40 cellular contexts compared by ENCODE assay signal in genomic region chr16:51262428-51262827, GRCh38.
"Had no signal": no experiment of that assay in that cellular context is flagged by ENCODE, and none has a peak within 500 bp of the region (broad histone marks: within the 10 kb centered on the region; RNA-seq: fewer than 3 reads in every experiment).

No MANE protein-coding gene starts in this region.

- DNase-seq: activated effector memory CD4-positive, alpha-beta T cell treated with anti-CD3 and anti-CD28 coated beads, Interleukin-2, amount 50 U/mL, for 16 hours; activated effector memory CD4-positive, alpha-beta T cell treated with Interleukin-2 at 50 U/mL for 16 hours; activated gamma-delta T cell; activated gamma-delta T cell treated with Interleukin-2 at 50 U/mL for 16 hours; activated naive CD4-positive, alpha-beta T cell; activated naive CD4-positive, alpha-beta T cell treated with anti-CD3 and anti-CD28 coated beads for 36 hours; activated naive CD4-positive, alpha-beta T cell treated with anti-CD3 and anti-CD28 coated beads, Interleukin-2, amount 10 ng/mL, durations not matched to agents 7 days and 5 days; activated naive CD4-positive, alpha-beta T cell treated with anti-CD3 and anti-CD28 coated beads, Interleukin-2, amount 50 U/mL, for 16 hours; activated naive CD4-positive, alpha-beta T cell treated with Interleukin-2 at 50 U/mL for 16 hours; activated naive CD8-positive, alpha-beta T cell treated with anti-CD3 and anti-CD28 coated beads for 36 hours; activated naive CD8-positive, alpha-beta T cell treated with anti-CD3 and anti-CD28 coated beads, Interleukin-2, amount 10 ng/mL, durations not matched to agents 7 days and 5 days; activated naive CD8-positive, alpha-beta T cell treated with anti-CD3 and anti-CD28 coated beads, Interleukin-2, amount 50 U/mL, for 24 hours; activated T-cell treated with anti-CD3 and anti-CD28 coated beads, Interleukin-2, amount 50 U/mL, for 1 hour; activated T-cell treated with anti-CD3 and anti-CD28 coated beads, Interleukin-2, amount 50 U/mL, for 24 hours; activated T-cell treated with anti-CD3 and anti-CD28 coated beads, Interleukin-2, amount 50 U/mL, for 4 hours; activated T-cell treated with anti-CD3 and anti-CD28 coated beads, Interleukin-2, amount 50 U/mL, for 48 hours; activated T-cell treated with anti-CD3 and anti-CD28 coated beads, Interleukin-2, amount 50 U/mL, for 72 hours; adrenal gland; amniotic stem cell; amygdala; anterior cingulate cortex; aorta; body of pancreas; brain microvascular endothelial cell; caudate nucleus; central memory CD4-positive, alpha-beta T cell; cerebellar nuclear complex had no signal

- FAIRE-seq: astrocyte, bronchial epithelial cell had no signal

- H3K36me3 Mint-ChIP-seq: activated naive CD4-positive, alpha-beta T cell treated with anti-CD3 and anti-CD28 coated beads, Interleukin-2, amount 10 ng/mL, durations not matched to agents 7 days and 5 days; activated naive CD4-positive, alpha-beta T cell treated with anti-CD3 and anti-CD28 coated beads, Interleukin-2, amount 50 U/mL, for 24 hours; activated naive CD4-positive, alpha-beta T cell treated with anti-CD3 and anti-CD28 coated beads, Interleukin-2, amount 50 U/mL, for 72 hours; activated naive CD8-positive, alpha-beta T cell; activated naive CD8-positive, alpha-beta T cell treated with anti-CD3 and anti-CD28 coated beads for 36 hours; activated naive CD8-positive, alpha-beta T cell treated with anti-CD3 and anti-CD28 coated beads, Interleukin-2, amount 10 ng/mL, durations not matched to agents 7 days and 5 days; brain had no signal

- H3K4me3 Mint-ChIP-seq: activated naive CD4-positive, alpha-beta T cell treated with anti-CD3 and anti-CD28 coated beads for 36 hours; activated naive CD4-positive, alpha-beta T cell treated with anti-CD3 and anti-CD28 coated beads, Interleukin-2, amount 10 ng/mL, durations not matched to agents 7 days and 5 days; activated naive CD4-positive, alpha-beta T cell treated with anti-CD3 and anti-CD28 coated beads, Interleukin-2, amount 50 U/mL, for 24 hours; activated naive CD8-positive, alpha-beta T cell; activated naive CD8-positive, alpha-beta T cell treated with anti-CD3 and anti-CD28 coated beads for 36 hours; activated naive CD8-positive, alpha-beta T cell treated with anti-CD3 and anti-CD28 coated beads, Interleukin-2, amount 10 ng/mL, durations not matched to agents 7 days and 5 days; activated naive CD8-positive, alpha-beta T cell treated with anti-CD3 and anti-CD28 coated beads, Interleukin-2, amount 50 U/mL, for 24 hours; activated T-cell treated with anti-CD3 and anti-CD28 coated beads, Interleukin-2, amount 50 U/mL, for 24 hours; activated T-cell treated with anti-CD3 and anti-CD28 coated beads, Interleukin-2, amount 50 U/mL, for 4 hours; activated T-cell treated with anti-CD3 and anti-CD28 coated beads, Interleukin-2, amount 50 U/mL, for 72 hours; activated T-helper 1 cell treated with anti-CD3 and anti-CD28 coated beads, Interleukin-12 subunit alpha, Interleukin-12 subunit beta, Interleukin-2, Interleukin-4 antibody, amounts not matched to agents 30 ng/mL and 10 ng/mL and 1 ng/mL, durations not matched to agents 14 hours and 24 hours and 36 hours; activated T-helper 17 cell treated with anti-CD3 and anti-CD28 coated beads, Interleukin-2, amount 50 U/mL, for 72 hours; brain; central memory CD8-positive, alpha-beta T cell had no signal

- H3K4me3 ChIP-seq: adrenal gland, ascending aorta, body of pancreas, breast epithelium, cardiac muscle cell had no signal

- ATAC-seq: activated naive CD4-positive, alpha-beta T cell treated with anti-CD3 and anti-CD28 coated beads, Interleukin-2, amount 50 U/mL, for 72 hours; activated naive CD8-positive, alpha-beta T cell treated with anti-CD3 and anti-CD28 coated beads, Interleukin-2, amount 50 U/mL, for 24 hours; activated T-cell treated with anti-CD3 and anti-CD28 coated beads, Interleukin-2, amount 50 U/mL, for 4 hours; activated T-cell treated with anti-CD3 and anti-CD28 coated beads, Interleukin-2, amount 50 U/mL, for 72 hours; activated T-helper 17 cell treated with anti-CD3 and anti-CD28 coated beads, Interleukin-2, amount 50 U/mL, for 72 hours; body of pancreas had no signal

- H3K27ac ChIP-seq: adrenal gland, ascending aorta, body of pancreas, brain microvascular endothelial cell, breast epithelium, cardiac muscle cell had no signal

- H3K27ac Mint-ChIP-seq: activated naive CD4-positive, alpha-beta T cell treated with anti-CD3 and anti-CD28 coated beads for 36 hours; activated naive CD4-positive, alpha-beta T cell treated with anti-CD3 and anti-CD28 coated beads, Interleukin-2, amount 10 ng/mL, durations not matched to agents 7 days and 5 days; activated naive CD4-positive, alpha-beta T cell treated with anti-CD3 and anti-CD28 coated beads, Interleukin-2, amount 50 U/mL, for 24 hours; activated naive CD4-positive, alpha-beta T cell treated with anti-CD3 and anti-CD28 coated beads, Interleukin-2, amount 50 U/mL, for 72 hours; activated naive CD8-positive, alpha-beta T cell; activated naive CD8-positive, alpha-beta T cell treated with anti-CD3 and anti-CD28 coated beads for 36 hours; activated naive CD8-positive, alpha-beta T cell treated with anti-CD3 and anti-CD28 coated beads, Interleukin-2, amount 10 ng/mL, durations not matched to agents 7 days and 5 days; activated naive CD8-positive, alpha-beta T cell treated with anti-CD3 and anti-CD28 coated beads, Interleukin-2, amount 50 U/mL, for 24 hours; activated T-cell treated with anti-CD3 and anti-CD28 coated beads, Interleukin-2, amount 50 U/mL, for 24 hours; activated T-cell treated with anti-CD3 and anti-CD28 coated beads, Interleukin-2, amount 50 U/mL, for 72 hours; activated T-helper 1 cell treated with anti-CD3 and anti-CD28 coated beads, Interleukin-12 subunit alpha, Interleukin-12 subunit beta, Interleukin-2, Interleukin-4 antibody, amounts not matched to agents 30 ng/mL and 10 ng/mL and 1 ng/mL, durations not matched to agents 14 hours and 24 hours and 36 hours; activated T-helper 17 cell treated with anti-CD3 and anti-CD28 coated beads, Interleukin-2, amount 50 U/mL, for 72 hours; activated T-helper 2 cell treated with anti-CD3 and anti-CD28 coated beads, Interferon-gamma antibody, Interleukin-2, Interleukin-4, amounts not matched to agents 10 μg/mL and 5 μg/mL and 100 μg/mL, durations not matched to agents 14 hours and 24 hours and 36 hours; brain had no signal

- H3K36me3 ChIP-seq: adrenal gland, ascending aorta, brain microvascular endothelial cell, breast epithelium, cardiac muscle cell had no signal

- H3K27me3 Mint-ChIP-seq: activated naive CD4-positive, alpha-beta T cell treated with anti-CD3 and anti-CD28 coated beads, Interleukin-2, amount 10 ng/mL, durations not matched to agents 7 days and 5 days; activated naive CD4-positive, alpha-beta T cell treated with anti-CD3 and anti-CD28 coated beads, Interleukin-2, amount 50 U/mL, for 24 hours; activated naive CD8-positive, alpha-beta T cell; activated naive CD8-positive, alpha-beta T cell treated with anti-CD3 and anti-CD28 coated beads for 36 hours; activated naive CD8-positive, alpha-beta T cell treated with anti-CD3 and anti-CD28 coated beads, Interleukin-2, amount 10 ng/mL, durations not matched to agents 7 days and 5 days; activated naive CD8-positive, alpha-beta T cell treated with anti-CD3 and anti-CD28 coated beads, Interleukin-2, amount 50 U/mL, for 24 hours; activated T-cell treated with anti-CD3 and anti-CD28 coated beads, Interleukin-2, amount 50 U/mL, for 24 hours; activated T-helper 17 cell treated with anti-CD3 and anti-CD28 coated beads, Interleukin-2, amount 50 U/mL, for 72 hours; brain; central memory CD8-positive, alpha-beta T cell had no signal

- H3K9me3 ChIP-seq: adrenal gland, ascending aorta had no signal

- H3K4me1 ChIP-seq: adrenal gland, ascending aorta, body of pancreas, breast epithelium had no signal

- H3K4me1 Mint-ChIP-seq: activated naive CD4-positive, alpha-beta T cell treated with anti-CD3 and anti-CD28 coated beads, Interleukin-2, amount 10 ng/mL, durations not matched to agents 7 days and 5 days; activated naive CD4-positive, alpha-beta T cell treated with anti-CD3 and anti-CD28 coated beads, Interleukin-2, amount 50 U/mL, for 24 hours; activated naive CD8-positive, alpha-beta T cell treated with anti-CD3 and anti-CD28 coated beads for 36 hours; activated naive CD8-positive, alpha-beta T cell treated with anti-CD3 and anti-CD28 coated beads, Interleukin-2, amount 10 ng/mL, durations not matched to agents 7 days and 5 days; activated naive CD8-positive, alpha-beta T cell treated with anti-CD3 and anti-CD28 coated beads, Interleukin-2, amount 50 U/mL, for 24 hours; activated T-helper 17 cell treated with anti-CD3 and anti-CD28 coated beads, Interleukin-2, amount 50 U/mL, for 72 hours; brain; central memory CD8-positive, alpha-beta T cell had no signal

- H3K27me3 ChIP-seq: adrenal gland, ascending aorta, body of pancreas, brain microvascular endothelial cell, breast epithelium, cardiac muscle cell had no signal
